8 cellular contexts compared by ENCODE assay signal in genomic region chr16:695355-696089, GRCh38. TPM values are rescaled to one million over a fixed set of nuclear protein-coding genes. Genes with fewer than 3 reads are reported as not detected.
DNase-seq lines count a peak whose midpoint lies in the region; ATAC-seq, FAIRE-seq and TF ChIP-seq lines count a peak whose summit lies in the region.

No MANE protein-coding gene starts in this region.

- H3K27ac ChIP-seq in kidney (ENCODE audit: low read depth in 2 of 2, low read length in 2 of 2) = peak overlapping the region; percentile 72 to 74

- H3K9ac ChIP-seq in kidney (ENCODE audit: low read length in 2 of 2) = no peak overlapping the region

- DNase-seq in GM20000 (ENCODE audit: low spot score) (peak; percentile 89), NCI-H748 (lab: John Stamatoyannopoulos, UW; ENCODE audit: unreplicated experiment) (peak; percentile 96), activated T-helper 1 cell treated with Interleukin-2 at 50 U/mL for 16 hours (ENCODE audit: low read depth) (peak; percentile 74), kidney (peak; percentile 97), NCI-H524 treated with DMSO at 0.1 percent for 48 hours (lab: John Stamatoyannopoulos, UW) (no peak)
- DNase-seq in stimulated activated CD8-positive, alpha-beta memory T cell treated with anti-CD3 and anti-CD28 coated beads, Interleukin-2, amount 100 ng/mL, for 1 hour (ENCODE audit: low read depth in 2 of 2) = peak; percentile 29 to 42

- ATAC-seq in HG03039 (IDR thresholded peaks at IDR 0.05; ENCODE audit: unreplicated experiment) (no peak), HG02852 (IDR thresholded peaks at IDR 0.05; ENCODE audit: unreplicated experiment) (no peak)

- FAIRE-seq in kidney (lab: Jason Lieb, UNC) = no peak

- intact Hi-C loops in kidney (cut with DNase I) = no loop called here

- H3K4me1 ChIP-seq in kidney (ENCODE audit: control insufficient read depth in 1 of 2, insufficient read depth in 1 of 2, low read depth in 1 of 2, low read length in 2 of 2) = peaks cover 0 to 5% of the 10 kb centered on the region in 2 donors

- no peak for TF ChIP-seq CTCF in GM20000 (IDR thresholded peaks at IDR 0.05; ENCODE audit: extremely low read depth, missing control alignments)
- no peak for TF ChIP-seq CTCF in kidney (IDR thresholded peaks at IDR 0.05; ENCODE audit: borderline replicate concordance, extremely low read depth, insufficient read depth)

- H3K9me3 ChIP-seq in kidney (ENCODE audit: control insufficient read depth in 1 of 2, low read length in 2 of 2) = no peaks in the 10 kb centered on the region

- peak overlapping the region in 1 of 2 donors; percentile 35 for H3K4me3 ChIP-seq in kidney (ENCODE audit: low read length in 2 of 2)

- H3K36me3 ChIP-seq in kidney (ENCODE audit: control insufficient read depth in 1 of 2, insufficient read depth in 2 of 2, low read length in 2 of 2) = no peaks in the 10 kb centered on the region

RNA-seq across cellular contexts. Expression of gene WDR24, which starts 5.3 kb away (rescaled TPM):
- 11.8 TPM for total RNA-seq in kidney
- 7.2 TPM for polyA plus RNA-seq in kidney (ENCODE audit: insufficient read depth, low read depth, low replicate concordance)

RNA-seq across cellular contexts. Expression of gene FBXL16, which starts 10.1 kb away (rescaled TPM):
- total RNA-seq in kidney = 44.9 TPM
- 12.0 TPM for polyA plus RNA-seq in kidney (ENCODE audit: insufficient read depth, low read depth, low replicate concordance)

RNA-seq across cellular contexts. Expression of gene JMJD8, which starts 11.4 kb away (rescaled TPM):
- 75.0 TPM for total RNA-seq in kidney
- 80.4 TPM for polyA plus RNA-seq in kidney (ENCODE audit: insufficient read depth, low read depth, low replicate concordance)

RNA-seq across cellular contexts. Expression of gene STUB1, which starts 15.3 kb away (rescaled TPM):
- 92.9 TPM for total RNA-seq in kidney
- polyA plus RNA-seq in kidney (ENCODE audit: insufficient read depth, low read depth, low replicate concordance) = 218 TPM

RNA-seq across cellular contexts. Expression of gene METRN, which starts 19.4 kb away (rescaled TPM):
- 34.9 TPM for total RNA-seq in kidney
- polyA plus RNA-seq in kidney (ENCODE audit: insufficient read depth, low read depth, low replicate concordance) = 114 TPM
